In the genomic region with DNA sequence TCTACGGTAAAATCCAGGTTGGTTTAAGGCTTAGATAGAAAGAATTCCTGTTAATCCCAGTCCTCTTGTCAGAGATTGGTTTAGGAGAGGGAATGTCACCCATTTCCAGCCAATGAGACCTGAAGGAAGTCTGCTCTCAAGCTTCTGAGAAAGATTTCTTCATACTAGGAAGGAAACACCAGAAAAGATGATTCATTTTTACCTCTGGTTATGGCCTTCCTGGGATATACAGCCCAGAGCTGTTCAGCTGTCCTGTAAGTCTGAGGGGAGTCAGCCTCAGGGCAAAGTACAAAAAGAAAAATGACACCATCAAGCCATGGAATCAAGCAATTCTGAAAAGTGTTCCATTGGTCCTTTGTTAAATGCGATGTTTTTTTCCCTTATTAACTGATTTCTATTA, we compare ENCODE assay signal across 1 cellular context.
TF ChIP-seq lines count a peak whose summit lies in the region.

No MANE protein-coding gene starts in this region.

TF ChIP-seq in K562, 482 proteins besides CTCF, POLR2A, EP300 and RAD21:
- TF ChIP-seq, protein P1, sequence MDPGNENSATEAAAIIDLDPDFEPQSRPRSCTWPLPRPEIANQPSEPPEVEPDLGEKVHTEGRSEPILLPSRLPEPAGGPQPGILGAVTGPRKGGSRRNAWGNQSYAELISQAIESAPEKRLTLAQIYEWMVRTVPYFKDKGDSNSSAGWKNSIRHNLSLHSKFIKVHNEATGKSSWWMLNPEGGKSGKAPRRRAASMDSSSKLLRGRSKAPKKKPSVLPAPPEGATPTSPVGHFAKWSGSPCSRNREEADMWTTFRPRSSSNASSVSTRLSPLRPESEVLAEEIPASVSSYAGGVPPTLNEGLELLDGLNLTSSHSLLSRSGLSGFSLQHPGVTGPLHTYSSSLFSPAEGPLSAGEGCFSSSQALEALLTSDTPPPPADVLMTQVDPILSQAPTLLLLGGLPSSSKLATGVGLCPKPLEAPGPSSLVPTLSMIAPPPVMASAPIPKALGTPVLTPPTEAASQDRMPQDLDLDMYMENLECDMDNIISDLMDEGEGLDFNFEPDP (CRISPR knock-in tag; IDR thresholded peaks at IDR 0.05): no peak
- TF ChIP-seq ZNF232 (CRISPR knock-in tag; IDR thresholded peaks at IDR 0.05) (no peak), TCFL5 (CRISPR knock-in tag; conservative IDR thresholded peaks at IDR 0.05) (no peak), PHF21A (IDR thresholded peaks at IDR 0.05; ENCODE audit: borderline replicate concordance, low read depth) (no peak), ZC3H8 (IDR thresholded peaks at IDR 0.05) (no peak), MCM2 (IDR thresholded peaks at IDR 0.05; ENCODE audit: low read depth) (no peak), GATAD2B (IDR thresholded peaks at IDR 0.05; ENCODE audit: borderline replicate concordance) (no peak), CBX1 (IDR thresholded peaks at IDR 0.05; ENCODE audit: low read depth) (no peak), CCNT2 (IDR thresholded peaks at IDR 0.05; ENCODE audit: borderline replicate concordance, extremely low read depth, insufficient read length, low read depth, low read length) (no peak), ATF1 (CRISPR knock-in tag; IDR thresholded peaks at IDR 0.05) (no peak), ATF1 (tag; IDR thresholded peaks at IDR 0.05) (no peak), SOX6 (IDR thresholded peaks at IDR 0.05) (no peak), TAF7 (tag; IDR thresholded peaks at IDR 0.05) (no peak), SRSF9 (IDR thresholded peaks at IDR 0.05; ENCODE audit: borderline replicate concordance, low read depth, low read length) (no peak), MYC (IDR thresholded peaks at IDR 0.05; ENCODE audit: low read depth, low read length) (no peak), MYC (CRISPR knock-in tag; IDR thresholded peaks at IDR 0.05; ENCODE audit: borderline replicate concordance, low read depth) (no peak), TCF7 (IDR thresholded peaks at IDR 0.05; ENCODE audit: borderline replicate concordance) (no peak)
- TF ChIP-seq, protein P2, sequence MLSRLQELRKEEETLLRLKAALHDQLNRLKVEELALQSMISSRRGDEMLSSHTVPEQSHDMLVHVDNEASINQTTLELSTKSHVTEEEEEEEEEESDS (CRISPR knock-in tag; IDR thresholded peaks at IDR 0.05): no peak
